Comparison of ENCODE assay signal across 25 cellular contexts in the genomic region with DNA sequence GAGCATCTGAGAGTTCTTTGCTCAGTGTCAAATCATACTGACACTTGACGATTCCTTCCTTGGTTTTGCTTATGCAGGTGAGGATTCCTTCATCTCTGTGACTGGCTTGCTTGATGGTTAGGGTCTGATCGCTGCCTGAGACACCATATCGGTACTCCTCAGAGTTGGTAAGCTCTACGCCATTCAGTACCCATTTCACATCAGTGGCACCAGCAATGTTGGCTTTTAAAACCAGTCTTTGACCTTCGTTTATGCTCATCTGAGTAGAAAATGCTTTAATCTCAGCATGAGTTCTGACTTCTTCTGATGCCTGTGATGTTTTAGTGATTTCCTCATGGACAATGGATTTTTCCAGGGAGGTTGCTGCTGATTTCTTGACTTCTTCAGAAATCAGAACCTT. TPM values are rescaled to one million over a fixed set of nuclear protein-coding genes. Genes with fewer than 3 reads are reported as not detected.
DNase-seq lines count a peak whose midpoint lies in the region; ATAC-seq and TF ChIP-seq lines count a peak whose summit lies in the region.
"Had no signal": no experiment of that assay in that cellular context is flagged by ENCODE, and none has a peak within 500 bp of the region (broad histone marks: within the 10 kb centered on the region; RNA-seq: fewer than 3 reads in every experiment).

No MANE protein-coding gene starts in this region.

- no peak overlapping the region for H3K27ac Mint-ChIP-seq in progenitor cell of endocrine pancreas

- H3K27ac ChIP-seq in left ventricle myocardium inferior (replicated peaks) (peak overlapping the region; percentile 3), heart left ventricle (no peak overlapping the region), OCI-LY3 (ENCODE audit: low read length) (0 out of 2 replicates have a peak overlapping the region, but pooled peaks have one; percentile 4), esophagus muscularis mucosa (replicated peaks in 1 of 4) (no peak overlapping the region), upper lobe of right lung (no peak overlapping the region)
- H3K27ac ChIP-seq: Peyer's patch, SK-N-MC had no signal

- H3K79me2 ChIP-seq in OCI-LY3 (ENCODE audit: low read length): peaks cover 74% of the 10 kb centered on the region

- DNase-seq in left ventricle myocardium inferior: no peak
- DNase-seq in heart left ventricle: no peak
- peak; percentile 80 for DNase-seq in esophagus muscularis mucosa (ENCODE audit: extremely low spot score)
- no peak for DNase-seq in progenitor cell of endocrine pancreas (ENCODE audit: low spot score, unreplicated experiment)
- DNase-seq in RKO (ENCODE audit: low spot score): no peak
- no peak for DNase-seq in upper lobe of right lung
- DNase-seq: 8988T, ACHN, BE2C, DMS153, DND-41, H7, IMR-90, NCI-H1048, NCI-H1417, NCI-H1694, NCI-H2029 treated with DMSO at 0.1 percent for 48 hours, NCI-H446 treated with DMSO at 0.1 percent for 48 hours, NCI-H526, Peyer's patch, SIG-M5 had no signal

- H3K4me2 ChIP-seq in OCI-LY3 (ENCODE audit: low read length): peak overlapping the region; percentile 66

- peaks cover 11% of the 10 kb centered on the region for H3K36me3 Mint-ChIP-seq in progenitor cell of endocrine pancreas (ENCODE audit: insufficient read depth)

- ATAC-seq in heart left ventricle: no peak
- no peak for ATAC-seq in GM19395 (IDR thresholded peaks at IDR 0.05; ENCODE audit: unreplicated experiment)
- no peak for ATAC-seq in upper lobe of right lung

- H3K4me1 ChIP-seq in left ventricle myocardium inferior (peaks cover 29% of the 10 kb centered on the region), heart left ventricle (peaks cover 0 to 31% (median 3%) of the 10 kb centered on the region in 12 donors), OCI-LY3 (ENCODE audit: low read length) (peaks cover 56% of the 10 kb centered on the region), esophagus muscularis mucosa (peaks cover 0 to 12% (median 9%) of the 10 kb centered on the region in 4 donors), upper lobe of right lung (peaks cover 9% of the 10 kb centered on the region)
- H3K4me1 ChIP-seq: BE2C, Peyer's patch had no signal

- no peak overlapping the region for H3K4me3 ChIP-seq in left ventricle myocardium inferior
- H3K4me3 ChIP-seq in heart left ventricle: no peak overlapping the region
- H3K4me3 ChIP-seq in OCI-LY3 (ENCODE audit: low read length): peak overlapping the region; percentile 59
- H3K4me3 ChIP-seq in esophagus muscularis mucosa: no peak overlapping the region
- H3K4me3 ChIP-seq in upper lobe of right lung: no peak overlapping the region
- H3K4me3 ChIP-seq: Peyer's patch, SK-N-MC had no signal

- H3K9ac ChIP-seq in OCI-LY3 (ENCODE audit: low read length): no peak overlapping the region

- no peak for TF ChIP-seq EP300 in esophagus muscularis mucosa (IDR thresholded peaks at IDR 0.05)

- no peaks in the 10 kb centered on the region for H3K9me3 ChIP-seq in left ventricle myocardium inferior (replicated peaks)
- H3K9me3 ChIP-seq in heart left ventricle: no peaks in the 10 kb centered on the region
- no peaks in the 10 kb centered on the region for H3K9me3 ChIP-seq in OCI-LY3 (ENCODE audit: insufficient read depth, low read length)
- H3K9me3 ChIP-seq in esophagus muscularis mucosa: no peaks in the 10 kb centered on the region
- no peaks in the 10 kb centered on the region for H3K9me3 ChIP-seq in upper lobe of right lung
- H3K9me3 ChIP-seq: BE2C, Peyer's patch had no signal

- H3K27me3 Mint-ChIP-seq in progenitor cell of endocrine pancreas: no peaks in the 10 kb centered on the region

- TF ChIP-seq POLR2A in heart left ventricle (IDR thresholded peaks at IDR 0.05) (no peak), esophagus muscularis mucosa (IDR thresholded peaks at IDR 0.05; ENCODE audit: low read depth) (no peak)

- H3K9me3 Mint-ChIP-seq in progenitor cell of endocrine pancreas (ENCODE audit: low read depth): no peaks in the 10 kb centered on the region

- no peak overlapping the region for H3K4me3 Mint-ChIP-seq in progenitor cell of endocrine pancreas (ENCODE audit: low read depth)
- H3K4me3 Mint-ChIP-seq: CD14-positive monocyte had no signal

- no peak for TF ChIP-seq CTCF in left ventricle myocardium inferior (IDR thresholded peaks at IDR 0.05; ENCODE audit: borderline replicate concordance)
- no peak for TF ChIP-seq CTCF in heart left ventricle (IDR thresholded peaks at IDR 0.05)
- TF ChIP-seq CTCF in OCI-LY3 (IDR thresholded peaks at IDR 0.05; ENCODE audit: low read depth, low read length): no peak
- TF ChIP-seq CTCF in esophagus muscularis mucosa (IDR thresholded peaks at IDR 0.05): no peak
- TF ChIP-seq CTCF in progenitor cell of endocrine pancreas (IDR thresholded peaks at IDR 0.05; ENCODE audit: unreplicated experiment): no peak
- no peak for TF ChIP-seq CTCF in upper lobe of right lung (IDR thresholded peaks at IDR 0.05)

- H3K27me3 ChIP-seq in left ventricle myocardium inferior (ENCODE audit: low read depth) (no peaks in the 10 kb centered on the region), heart left ventricle (no peaks in the 10 kb centered on the region), OCI-LY3 (ENCODE audit: low read depth, low read length) (no peaks in the 10 kb centered on the region), esophagus muscularis mucosa (no peaks in the 10 kb centered on the region), upper lobe of right lung (no peaks in the 10 kb centered on the region)
- H3K27me3 ChIP-seq: BE2C, Peyer's patch had no signal

- H2AFZ ChIP-seq in OCI-LY3 (ENCODE audit: low read depth, low read length): no peak overlapping the region

- H3K36me3 ChIP-seq in left ventricle myocardium inferior (peaks cover 81% of the 10 kb centered on the region), heart left ventricle (peaks cover 2 to 83% (median 66%) of the 10 kb centered on the region in 9 donors), OCI-LY3 (replicated peaks; ENCODE audit: low read depth, low read length) (peaks cover 29% of the 10 kb centered on the region), esophagus muscularis mucosa (peaks cover 0 to 82% (median 25%) of the 10 kb centered on the region in 4 donors), upper lobe of right lung (peaks cover 29% of the 10 kb centered on the region)
- H3K36me3 ChIP-seq: BE2C had no signal

- intact Hi-C loops in left ventricle myocardium inferior (cut with micrococcal nuclease): no loop called here
- intact Hi-C loops in heart left ventricle (cut with DNase I): loop anchor here in 1 of 10 donors (10.0 kb wide), 1 partner anchor 414 kb away; the partner anchor contains the start of gene RBM45
- intact Hi-C loops in esophagus muscularis mucosa (cut with DNase I): loop anchor here (10.0 kb wide), 1 partner anchor 84 kb away; no protein-coding TSS in a partner anchor
- intact Hi-C loops in upper lobe of right lung (cut with DNase I): no loop called here

- peaks cover 34% of the 10 kb centered on the region; the same call in 1 of the 2 replicates for H4K20me1 ChIP-seq in OCI-LY3 (ENCODE audit: insufficient read depth, low read length)

- WGBS in heart left ventricle, 4 donors: 85 to 92% (median 88%) methylated on average over 5 of the region's 5 CpGs
- 93% methylated on average over 5 of the region's 5 CpGs for WGBS in esophagus muscularis mucosa

- peaks cover 6% of the 10 kb centered on the region for H3K4me1 Mint-ChIP-seq in progenitor cell of endocrine pancreas (ENCODE audit: low read depth)

RNA-seq across cellular contexts. Expression of gene PLEKHA3, which starts 48.4 kb away (rescaled TPM):
- total RNA-seq in left ventricle myocardium inferior (41.4 TPM), heart left ventricle (10 to 100 TPM; 10.2 to 50.4 (median 40.5) TPM), esophagus muscularis mucosa (10 to 100 TPM; 20.8 to 30.0 (median 26.5) TPM), progenitor cell of endocrine pancreas (28.2 and 31.0 TPM in 2 replicates), upper lobe of right lung (36.6 TPM)
- 10 to 100 TPM in 1 of 2 donors, 1 to 10 TPM in 1; 3.0 to 11.0 TPM for polyA plus RNA-seq in heart left ventricle

RNA-seq across cellular contexts. Expression of gene FKBP7, which starts 50.2 kb away (rescaled TPM):
- total RNA-seq in left ventricle myocardium inferior (10.8 TPM), heart left ventricle (10 to 100 TPM in 3 of 9 donors, 1 to 10 TPM in 6; 6.2 to 11.8 (median 9.0) TPM), esophagus muscularis mucosa (10 to 100 TPM; 13.3 to 15.0 (median 14.7) TPM), progenitor cell of endocrine pancreas (14.0 and 15.8 TPM in 2 replicates), upper lobe of right lung (7.3 TPM)
- 10 to 100 TPM in 1 of 2 donors, 1 to 10 TPM in 1; 5.3 to 10.1 TPM for polyA plus RNA-seq in heart left ventricle

Comparison
In these comparisons a context has a peak if more than half of its experiments do, and no peak if none do; other contexts are left out.
1. H3K27ac ChIP-seq: peak in left ventricle myocardium inferior (single experiment) and OCI-LY3 (single experiment); none in heart left ventricle (0 of 12), esophagus muscularis mucosa (0 of 4) and upper lobe of right lung (single experiment).